Comparison of ENCODE assay signal across 8 cellular contexts in the genomic region with DNA sequence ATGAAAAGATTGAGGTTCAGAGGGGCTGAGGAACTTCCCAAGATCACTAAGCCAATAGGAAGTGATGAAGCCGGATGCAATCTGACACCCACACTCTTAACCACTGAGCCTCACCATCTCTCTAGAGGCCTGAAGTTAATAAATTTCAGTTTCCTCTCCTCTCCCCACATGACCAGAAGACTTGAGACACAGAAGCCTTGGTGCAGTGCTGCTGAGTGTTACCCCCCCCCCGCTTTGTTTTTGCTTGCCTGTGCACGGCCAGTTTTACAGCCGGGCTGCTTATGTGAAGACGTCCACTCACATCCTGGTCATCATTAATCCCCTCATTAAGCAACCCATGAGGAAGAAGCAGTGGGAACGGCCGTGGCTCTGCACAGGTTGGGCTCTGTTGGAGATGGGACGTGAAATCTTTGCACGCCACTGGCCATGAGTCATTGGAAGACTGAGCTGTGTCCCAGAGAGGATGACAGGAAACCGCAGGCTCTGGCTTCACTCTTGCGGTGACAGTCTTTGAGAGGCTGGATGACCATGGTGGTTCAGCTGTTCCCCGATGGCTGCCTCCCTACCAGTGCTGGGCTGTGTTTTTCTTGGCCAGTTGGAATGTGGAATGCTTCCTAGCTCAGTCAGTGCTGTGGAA.
A peak's percentile ranks its signal among the peaks of the same experiment; 100 is the strongest.
DNase-seq lines count a peak whose midpoint lies in the region; ATAC-seq and TF ChIP-seq lines count a peak whose summit lies in the region.

No MANE protein-coding gene starts in this region.

- H3K36me3 ChIP-seq in psoas muscle (ENCODE audit: insufficient read depth in 1 of 2, low read depth in 1 of 2), result no peaks in the 10 kb centered on the region

- H3K27me3 Mint-ChIP-seq in chondrocyte (ENCODE audit: low read depth), result no peaks in the 10 kb centered on the region
- no peaks in the 10 kb centered on the region for H3K27me3 Mint-ChIP-seq in activated T-cell treated with anti-CD3 and anti-CD28 coated beads, Interleukin-2, amount 50 U/mL, for 4 hours (ENCODE audit: low read depth)
- H3K27me3 Mint-ChIP-seq in activated T-helper 1 cell treated with anti-CD3 and anti-CD28 coated beads, Interleukin-12 subunit alpha, Interleukin-12 subunit beta, Interleukin-2, Interleukin-4 antibody, amounts not matched to agents 30 ng/mL and 10 ng/mL and 1 ng/mL, durations not matched to agents 14 hours and 24 hours and 36 hours (ENCODE audit: insufficient read depth), result no peaks in the 10 kb centered on the region

- H3K36me3 Mint-ChIP-seq in chondrocyte (ENCODE audit: low read depth), result no peaks in the 10 kb centered on the region
- no peaks in the 10 kb centered on the region for H3K36me3 Mint-ChIP-seq in activated T-cell treated with anti-CD3 and anti-CD28 coated beads, Interleukin-2, amount 50 U/mL, for 4 hours (ENCODE audit: insufficient read depth)
- no peaks in the 10 kb centered on the region for H3K36me3 Mint-ChIP-seq in activated T-helper 1 cell treated with anti-CD3 and anti-CD28 coated beads, Interleukin-12 subunit alpha, Interleukin-12 subunit beta, Interleukin-2, Interleukin-4 antibody, amounts not matched to agents 30 ng/mL and 10 ng/mL and 1 ng/mL, durations not matched to agents 14 hours and 24 hours and 36 hours (ENCODE audit: low read depth)

- H3K4me3 ChIP-seq in psoas muscle, result no peak overlapping the region

- peak; percentile 90 for ATAC-seq in GM18907 (IDR thresholded peaks at IDR 0.05; ENCODE audit: unreplicated experiment)
- ATAC-seq in HG03442 (IDR thresholded peaks at IDR 0.05; ENCODE audit: unreplicated experiment), result peak; percentile 79
- peak; percentile 69 to 85 (median 77) for ATAC-seq in psoas muscle
- ATAC-seq in activated T-cell treated with anti-CD3 and anti-CD28 coated beads, Interleukin-2, amount 50 U/mL, for 4 hours, result no peak

- peak overlapping the region; percentile 97 for H3K27ac Mint-ChIP-seq in chondrocyte (ENCODE audit: unreplicated experiment)
- H3K27ac Mint-ChIP-seq in activated T-helper 1 cell treated with anti-CD3 and anti-CD28 coated beads, Interleukin-12 subunit alpha, Interleukin-12 subunit beta, Interleukin-2, Interleukin-4 antibody, amounts not matched to agents 30 ng/mL and 10 ng/mL and 1 ng/mL, durations not matched to agents 14 hours and 24 hours and 36 hours, result no peak overlapping the region

- H3K4me1 Mint-ChIP-seq in chondrocyte (ENCODE audit: low read depth), result peaks cover 39% of the 10 kb centered on the region
- no peaks in the 10 kb centered on the region for H3K4me1 Mint-ChIP-seq in activated T-cell treated with anti-CD3 and anti-CD28 coated beads, Interleukin-2, amount 50 U/mL, for 4 hours (ENCODE audit: low read depth)
- H3K4me1 Mint-ChIP-seq in activated T-helper 1 cell treated with anti-CD3 and anti-CD28 coated beads, Interleukin-12 subunit alpha, Interleukin-12 subunit beta, Interleukin-2, Interleukin-4 antibody, amounts not matched to agents 30 ng/mL and 10 ng/mL and 1 ng/mL, durations not matched to agents 14 hours and 24 hours and 36 hours (ENCODE audit: low read depth), result no peaks in the 10 kb centered on the region

- intact Hi-C loops in psoas muscle (cut with DNase I), result no loop called here
- intact Hi-C loops in activated T-helper 1 cell treated with anti-CD3 and anti-CD28 coated beads, Interleukin-12 subunit alpha, Interleukin-12 subunit beta, Interleukin-2, Interleukin-4 antibody, amounts not matched to agents 30 ng/mL and 10 ng/mL and 1 ng/mL, durations not matched to agents 14 hours and 24 hours and 36 hours (cut with micrococcal nuclease), result no loop called here

- no peaks in the 10 kb centered on the region for H3K9me3 Mint-ChIP-seq in chondrocyte (ENCODE audit: low read depth)
- H3K9me3 Mint-ChIP-seq in activated T-cell treated with anti-CD3 and anti-CD28 coated beads, Interleukin-2, amount 50 U/mL, for 4 hours, result peaks cover 4% of the 10 kb centered on the region
- peaks cover 6% of the 10 kb centered on the region for H3K9me3 Mint-ChIP-seq in activated T-helper 1 cell treated with anti-CD3 and anti-CD28 coated beads, Interleukin-12 subunit alpha, Interleukin-12 subunit beta, Interleukin-2, Interleukin-4 antibody, amounts not matched to agents 30 ng/mL and 10 ng/mL and 1 ng/mL, durations not matched to agents 14 hours and 24 hours and 36 hours

- H3K9me3 ChIP-seq in psoas muscle, result no peaks in the 10 kb centered on the region

- WGBS in psoas muscle, 3 donors, result 30 to 49% (median 31%) methylated on average over 12 of the region's 12 CpGs

- TF ChIP-seq CTCF in chondrocyte (IDR thresholded peaks at IDR 0.05) (no peak), psoas muscle (IDR thresholded peaks at IDR 0.05) (no peak)

- H3K4me1 ChIP-seq in psoas muscle, result no peaks in the 10 kb centered on the region

- peaks cover 2 to 7% (median 6%) of the 10 kb centered on the region in 3 donors for H3K27me3 ChIP-seq in psoas muscle (ENCODE audit: insufficient read depth in 3 of 3, low read length in 2 of 3)

- H3K27ac ChIP-seq in psoas muscle, result peak overlapping the region; percentile 55

- H3K4me3 Mint-ChIP-seq in chondrocyte (ENCODE audit: unreplicated experiment), result peak overlapping the region; percentile 45
- H3K4me3 Mint-ChIP-seq in activated T-cell treated with anti-CD3 and anti-CD28 coated beads, Interleukin-2, amount 50 U/mL, for 4 hours, result no peak overlapping the region
- H3K4me3 Mint-ChIP-seq in activated T-helper 1 cell treated with anti-CD3 and anti-CD28 coated beads, Interleukin-12 subunit alpha, Interleukin-12 subunit beta, Interleukin-2, Interleukin-4 antibody, amounts not matched to agents 30 ng/mL and 10 ng/mL and 1 ng/mL, durations not matched to agents 14 hours and 24 hours and 36 hours, result no peak overlapping the region

- DNase-seq in chondrocyte (ENCODE audit: low spot score) (no peak), psoas muscle (peak; percentile 66 to 77), DMS153 treated with DMSO at 0.1 percent for 48 hours (lab: John Stamatoyannopoulos, UW; ENCODE audit: unreplicated experiment) (no peak), NCI-H1417 (lab: John Stamatoyannopoulos, UW) (no peak)
- no peak for DNase-seq in activated T-cell treated with anti-CD3 and anti-CD28 coated beads, Interleukin-2, amount 50 U/mL, for 4 hours
- no peak for DNase-seq in activated T-helper 1 cell treated with anti-CD3 and anti-CD28 coated beads, Interleukin-12 subunit alpha, Interleukin-12 subunit beta, Interleukin-2, Interleukin-4 antibody, amounts not matched to agents 30 ng/mL and 10 ng/mL and 1 ng/mL, durations not matched to agents 14 hours and 24 hours and 36 hours (ENCODE audit: low spot score)

Comparison
In these comparisons a context has a peak if more than half of its experiments do, and no peak if none do; other contexts are left out.
1. ATAC-seq: peak in GM18907 (single experiment), HG03442 (single experiment) and psoas muscle (4 of 4); none in activated T-cell treated with anti-CD3 and anti-CD28 coated beads, Interleukin-2, amount 50 U/mL, for 4 hours (0 of 2).
2. DNase-seq: peak in psoas muscle (2 of 2); none in chondrocyte (single experiment), DMS153 treated with DMSO at 0.1 percent for 48 hours (single experiment), NCI-H1417 (0 of 3), activated T-cell treated with anti-CD3 and anti-CD28 coated beads, Interleukin-2, amount 50 U/mL, for 4 hours (single experiment) and activated T-helper 1 cell treated with anti-CD3 and anti-CD28 coated beads, Interleukin-12 subunit alpha, Interleukin-12 subunit beta, Interleukin-2, Interleukin-4 antibody, amounts not matched to agents 30 ng/mL and 10 ng/mL and 1 ng/mL, durations not matched to agents 14 hours and 24 hours and 36 hours (single experiment).